Comparison of ENCODE assay signal across 9 cellular contexts in genomic region chr20:38804682-38805501, GRCh38. TPM values are rescaled to one million over a fixed set of nuclear protein-coding genes. Genes with fewer than 3 reads are reported as not detected.
DNase-seq lines count a peak whose midpoint lies in the region; ATAC-seq and TF ChIP-seq lines count a peak whose summit lies in the region.
"Had no signal": no experiment of that assay in that cellular context is flagged by ENCODE, and none has a peak within 500 bp of the region (broad histone marks: within the 10 kb centered on the region; RNA-seq: fewer than 3 reads in every experiment).

No MANE protein-coding gene starts in this region.

- DNase-seq in MV-4-11 (lab: John Stamatoyannopoulos, UW): peak; percentile 85
- DNase-seq in activated T-cell treated with anti-CD3 and anti-CD28 coated beads for 4 hours: peak; percentile 43
- peak; percentile 76 for DNase-seq in globus pallidus (ENCODE audit: low spot score)
- no peak for DNase-seq in retinal pigment epithelial cell (ENCODE audit: low read depth)
- no peak for DNase-seq in vagina (ENCODE audit: extremely low spot score in 2 of 2)
- no peak for DNase-seq in AG08396 (ENCODE audit: low spot score)

- peaks cover 34% of the 10 kb centered on the region for H3K4me1 ChIP-seq in vagina

- intact Hi-C loops in vagina (cut with DNase I): no loop called here

- H3K27me3 ChIP-seq in vagina: peaks cover 3% of the 10 kb centered on the region

- TF ChIP-seq POLR2A in vagina (IDR thresholded peaks at IDR 0.05): no peak

- H3K4me3 ChIP-seq in retinal pigment epithelial cell (ENCODE audit: low read length) (peak overlapping the region; percentile 42), vagina (peak overlapping the region; percentile 51 to 55)

- no peaks in the 10 kb centered on the region for H3K36me3 ChIP-seq in vagina

- ATAC-seq in GM19455 (IDR thresholded peaks at IDR 0.05; ENCODE audit: unreplicated experiment): peak; percentile 38
- no peak for ATAC-seq in HG03039 (IDR thresholded peaks at IDR 0.05; ENCODE audit: unreplicated experiment)

- no peaks in the 10 kb centered on the region for H3K9me3 ChIP-seq in vagina

- H3K27ac ChIP-seq in vagina: peak overlapping the region; percentile 54

- TF ChIP-seq CTCF in retinal pigment epithelial cell (conservative IDR thresholded peaks at IDR 0.05; ENCODE audit: low read depth, low read length) (no peak), vagina (IDR thresholded peaks at IDR 0.05) (no peak)

RNA-seq across cellular contexts. Expression of gene PPP1R16B, which starts 0.6 kb away (rescaled TPM):
- 6.4 TPM for total RNA-seq in vagina
- total RNA-seq: M059J had no signal

RNA-seq across cellular contexts. Expression of gene ACTR5, which starts 56.6 kb away (rescaled TPM):
- 18.4 TPM for total RNA-seq in vagina

Comparison
In these comparisons a context has a peak if more than half of its experiments do, and no peak if none do; other contexts are left out.
1. DNase-seq: peak in MV-4-11 (single experiment), activated T-cell treated with anti-CD3 and anti-CD28 coated beads for 4 hours (single experiment) and globus pallidus (single experiment); none in retinal pigment epithelial cell (single experiment), vagina (0 of 2) and AG08396 (single experiment).